26 cellular contexts compared by ENCODE assay signal in the genomic region with DNA sequence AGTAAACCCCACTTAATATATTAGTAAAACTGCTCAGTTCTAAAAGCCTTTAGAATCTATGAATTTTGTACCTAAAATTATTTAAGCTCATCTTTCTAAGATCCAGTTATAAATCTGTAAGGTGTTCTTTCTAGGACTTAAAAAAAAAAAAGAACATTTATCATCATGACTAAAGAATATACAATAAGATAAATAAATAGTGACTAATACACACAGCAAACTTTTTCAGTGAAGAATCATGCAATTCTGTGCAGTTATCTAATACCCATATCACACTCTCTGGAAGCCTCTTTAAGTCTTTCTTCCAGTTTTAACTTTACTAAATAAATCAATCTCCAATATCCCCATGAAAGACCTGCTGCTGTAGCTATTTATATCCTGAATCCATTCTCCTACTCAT.
"Had no signal": no experiment of that assay in that cellular context is flagged by ENCODE, and none has a peak within 500 bp of the region (broad histone marks: within the 10 kb centered on the region; RNA-seq: fewer than 3 reads in every experiment).

No MANE protein-coding gene starts in this region.

- H3K9me3 Mint-ChIP-seq: activated B cell treated with CpG ODN at 0.5 μM for 24 hours; activated T-cell treated with anti-CD3 and anti-CD28 coated beads, Interleukin-2, amount 50 U/mL, for 4 hours; activated T-helper 2 cell treated with anti-CD3 and anti-CD28 coated beads, Interferon-gamma antibody, Interleukin-2, Interleukin-4, amounts not matched to agents 10 μg/mL and 5 μg/mL and 100 μg/mL, durations not matched to agents 14 hours and 24 hours and 36 hours; mesothelial cell of epicardium; naive thymus-derived CD8-positive, alpha-beta T cell; neural progenitor cell; stimulated activated naive CD8-positive, alpha-beta T cell treated with anti-CD3 and anti-CD28 coated beads, Interleukin-15, amount 100 ng/mL, for 72 hours had no signal

- H3K4me3 Mint-ChIP-seq: activated B cell treated with CpG ODN at 0.5 μM for 24 hours; activated CD4-positive, alpha-beta T cell treated with anti-CD3 and anti-CD28 coated beads for 36 hours; activated naive CD8-positive, alpha-beta T cell; activated T-cell treated with anti-CD3 and anti-CD28 coated beads, Interleukin-2, amount 50 U/mL, for 4 hours; mesothelial cell of epicardium; naive thymus-derived CD8-positive, alpha-beta T cell; neural progenitor cell; stimulated activated naive CD8-positive, alpha-beta T cell treated with anti-CD3 and anti-CD28 coated beads, Interleukin-15, amount 100 ng/mL, for 72 hours had no signal

- H3K4me1 Mint-ChIP-seq: activated B cell treated with CpG ODN at 0.5 μM for 24 hours; activated CD4-positive, alpha-beta T cell treated with anti-CD3 and anti-CD28 coated beads for 36 hours; mesothelial cell of epicardium; naive thymus-derived CD8-positive, alpha-beta T cell; neural progenitor cell had no signal

- H3K4me1 ChIP-seq: neural progenitor cell, spleen, transverse colon had no signal

- H3K9ac ChIP-seq: neural progenitor cell had no signal

- H3K27ac Mint-ChIP-seq: activated B cell treated with CpG ODN at 0.5 μM for 24 hours; activated CD4-positive, alpha-beta T cell treated with anti-CD3 and anti-CD28 coated beads for 36 hours; activated T-helper 2 cell treated with anti-CD3 and anti-CD28 coated beads, Interferon-gamma antibody, Interleukin-2, Interleukin-4, amounts not matched to agents 10 μg/mL and 5 μg/mL and 100 μg/mL, durations not matched to agents 14 hours and 24 hours and 36 hours; mesothelial cell of epicardium; neural progenitor cell; progenitor cell of endocrine pancreas; stimulated activated naive CD8-positive, alpha-beta T cell treated with anti-CD3 and anti-CD28 coated beads, Interleukin-15, amount 100 ng/mL, for 72 hours had no signal

- H3K36me3 ChIP-seq: adrenal gland, neural progenitor cell, transverse colon had no signal

- H3K4me3 ChIP-seq: adrenal gland, coronary artery, left lung, lung, neural progenitor cell, spleen, suprapubic skin, transverse colon had no signal

- H3K27ac ChIP-seq: neural progenitor cell, spleen, suprapubic skin, transverse colon had no signal

- H3K9me3 ChIP-seq: adrenal gland, left lung, spleen, suprapubic skin, transverse colon had no signal

- ATAC-seq: activated CD4-positive, alpha-beta T cell treated with anti-CD3 and anti-CD28 coated beads for 36 hours; activated T-cell treated with anti-CD3 and anti-CD28 coated beads, Interleukin-2, amount 50 U/mL, for 4 hours; naive thymus-derived CD8-positive, alpha-beta T cell; stimulated activated naive CD8-positive, alpha-beta T cell treated with anti-CD3 and anti-CD28 coated beads, Interleukin-15, amount 100 ng/mL, for 72 hours had no signal

- H3K27me3 ChIP-seq: adrenal gland, left lung, neural progenitor cell, spleen, suprapubic skin, transverse colon had no signal

- H2AFZ ChIP-seq: neural progenitor cell had no signal

- H3K4me2 ChIP-seq: neural progenitor cell had no signal

- FAIRE-seq: urothelium cell line had no signal

- H3K27me3 Mint-ChIP-seq: activated B cell treated with CpG ODN at 0.5 μM for 24 hours; activated CD4-positive, alpha-beta T cell treated with anti-CD3 and anti-CD28 coated beads for 36 hours; activated naive CD8-positive, alpha-beta T cell; naive thymus-derived CD8-positive, alpha-beta T cell; progenitor cell of endocrine pancreas; stimulated activated naive CD8-positive, alpha-beta T cell treated with anti-CD3 and anti-CD28 coated beads, Interleukin-15, amount 100 ng/mL, for 72 hours had no signal

- DNase-seq: activated B cell treated with CpG ODN at 0.5 μM for 24 hours; activated CD4-positive, alpha-beta T cell treated with anti-CD3 and anti-CD28 coated beads for 36 hours; activated CD4-positive, alpha-beta T cell treated with anti-CD3 and anti-CD28 coated beads, Interleukin-2, amount 50 U/mL, for 48 hours; activated CD8-positive, alpha-beta memory T cell treated with anti-CD3 and anti-CD28 coated beads, Interleukin-2, amount 50 U/mL, for 48 hours; activated naive CD4-positive, alpha-beta T cell; activated T-cell treated with anti-CD3 and anti-CD28 coated beads, Interleukin-2, amount 50 U/mL, for 4 hours; foreskin melanocyte; glutamatergic neuron; hippocampal formation; kidney glomerular epithelial cell; left lung; naive thymus-derived CD8-positive, alpha-beta T cell; spleen; stimulated activated CD4-positive, alpha-beta T cell treated with anti-CD3 and anti-CD28 coated beads, Interleukin-4, amount 100 ng/mL, for 24 hours; stimulated activated naive CD8-positive, alpha-beta T cell treated with anti-CD3 and anti-CD28 coated beads, Interleukin-15, amount 100 ng/mL, for 72 hours; transverse colon had no signal
